3 cellular contexts compared by ENCODE assay signal in genomic region chr16:87937231-87937542, GRCh38. TPM values are rescaled to one million over a fixed set of nuclear protein-coding genes. Genes with fewer than 3 reads are reported as not detected.
"Had no signal": no experiment of that assay in that cellular context is flagged by ENCODE, and none has a peak within 500 bp of the region (broad histone marks: within the 10 kb centered on the region; RNA-seq: fewer than 3 reads in every experiment).

No MANE protein-coding gene starts in this region.

RNA-seq across cellular contexts. Expression of gene CA5A, which starts 0.9 kb away (rescaled TPM):
- total RNA-seq: LHCN-M2, M059J, MCF 10A had no signal
